ENCODE assay signal across 36 cellular contexts in the genomic region with DNA sequence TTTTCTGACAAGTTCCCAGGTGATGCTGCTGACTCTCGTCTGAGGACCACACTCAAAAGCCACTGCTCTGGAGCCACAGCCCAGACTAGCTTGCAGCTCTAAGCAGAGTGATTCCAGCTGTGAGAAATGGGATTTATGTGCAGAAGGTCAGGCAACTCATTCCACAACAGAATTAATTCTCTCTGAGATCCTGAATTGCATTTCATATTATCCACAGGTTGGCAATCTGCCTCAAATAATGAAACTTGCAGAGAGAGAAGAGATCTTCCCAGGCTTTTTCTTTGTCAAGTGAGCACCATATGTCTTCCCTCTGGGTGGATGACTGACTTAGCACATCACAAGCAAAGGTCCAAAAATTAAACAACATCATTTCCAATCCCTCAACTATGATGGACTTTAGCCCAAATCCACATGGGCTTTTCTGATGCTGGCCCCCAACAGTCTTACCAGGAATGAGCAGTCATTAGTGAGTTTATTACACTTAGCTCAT.
"Had no signal": no experiment of that assay in that cellular context is flagged by ENCODE, and none has a peak within 500 bp of the region (broad histone marks: within the 10 kb centered on the region; RNA-seq: fewer than 3 reads in every experiment).

No MANE protein-coding gene starts in this region.

- H3K9me3 ChIP-seq: adrenal gland, body of pancreas, breast epithelium, MG63, SJCRH30 had no signal

- H3K27ac ChIP-seq: adrenal gland, body of pancreas, breast epithelium, PC-9, RWPE1, SJCRH30, SK-N-MC had no signal

- H3K36me3 ChIP-seq: adrenal gland, breast epithelium, MG63, SJCRH30 had no signal

- H3K4me3 ChIP-seq: adrenal gland, body of pancreas, breast epithelium, K562, MG63, PC-9, SJCRH30, SK-N-MC had no signal

- DNase-seq: activated CD4-positive, alpha-beta T cell treated with anti-CD3 and anti-CD28 coated beads for 36 hours; activated CD4-positive, alpha-beta T cell treated with anti-CD3 and anti-CD28 coated beads, Interleukin-2, amount 10 ng/mL, durations not matched to agents 7 days and 5 days; activated CD4-positive, alpha-beta T cell treated with anti-CD3 and anti-CD28 coated beads, Interleukin-2, amount 50 U/mL, for 48 hours; activated CD8-positive, alpha-beta T cell treated with anti-CD3 and anti-CD28 coated beads, Interleukin-2, amount 10 ng/mL, durations not matched to agents 7 days and 5 days; activated gamma-delta T cell treated with Interleukin-2 at 50 U/mL for 16 hours; activated naive CD4-positive, alpha-beta T cell treated with anti-CD3 and anti-CD28 coated beads for 36 hours; activated T-cell treated with anti-CD3 and anti-CD28 coated beads for 4 hours; activated T-cell treated with anti-CD3 and anti-CD28 coated beads, Interleukin-2, amount 50 U/mL, for 4 hours; adrenal gland; body of pancreas; caudate nucleus; IMR-90; Kasumi-1; MG63; NCI-H1092; NCI-H146; NCI-H187; NCI-H2029 treated with DMSO at 0.1 percent for 48 hours; NCI-H2107; NCI-H2171; NCI-H510A; NCI-H526; NCI-H82; NK-92 treated with Interleukin-12 subunit alpha and Interleukin-12 subunit beta, amount 100 ng/mL, for 24 hours; PC-9; SHP77; SJCRH30; T1000 had no signal

- H3K27me3 ChIP-seq: adrenal gland, body of pancreas, breast epithelium, MG63, SJCRH30 had no signal

- FAIRE-seq: astrocyte, K562, RCC 7860, TTC549 had no signal

- H3K4me1 ChIP-seq: adrenal gland, breast epithelium, SJCRH30 had no signal

- ATAC-seq: activated CD4-positive, alpha-beta T cell treated with anti-CD3 and anti-CD28 coated beads for 36 hours; activated CD8-positive, alpha-beta T cell treated with anti-CD3 and anti-CD28 coated beads, Interleukin-2, amount 10 ng/mL, durations not matched to agents 7 days and 5 days; activated naive CD4-positive, alpha-beta T cell treated with anti-CD3 and anti-CD28 coated beads, Interleukin-2, amount 50 U/mL, for 72 hours; activated T-cell treated with anti-CD3 and anti-CD28 coated beads, Interleukin-2, amount 50 U/mL, for 4 hours; body of pancreas; K562 had no signal
